In genomic region chr9:114484854-114485443, GRCh38 we compare ENCODE assay signal across 1 cellular context.
TF ChIP-seq lines count a peak whose summit lies in the region.

No MANE protein-coding gene starts in this region.

TF ChIP-seq in K562, 482 proteins besides CTCF, POLR2A, EP300 and RAD21 (continued from another document and continues in another):
- TF ChIP-seq, protein P1, sequence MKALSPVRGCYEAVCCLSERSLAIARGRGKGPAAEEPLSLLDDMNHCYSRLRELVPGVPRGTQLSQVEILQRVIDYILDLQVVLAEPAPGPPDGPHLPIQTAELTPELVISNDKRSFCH (CRISPR knock-in tag; IDR thresholded peaks at IDR 0.05) = no peak
- TF ChIP-seq, protein P1 (tag; IDR thresholded peaks at IDR 0.05) = peak; percentile 70; the same call in 1 of the 2 replicates
- TF ChIP-seq ZNF140 (CRISPR knock-in tag; IDR thresholded peaks at IDR 0.05) (no peak), BACH1 (tag; IDR thresholded peaks at IDR 0.05) (peak; percentile 44; the same call in 1 of the 2 replicates), ZNF316 (IDR thresholded peaks at IDR 0.05) (peak; percentile 70), OTX1 (CRISPR knock-in tag; IDR thresholded peaks at IDR 0.05) (no peak), MECOM (CRISPR knock-in tag; IDR thresholded peaks at IDR 0.05) (no peak), SMAD3 (CRISPR knock-in tag; conservative IDR thresholded peaks at IDR 0.05) (peak; percentile 39; the same call in 1 of the 2 replicates), HDAC1 (IDR thresholded peaks at IDR 0.05) (peak in 1 of 2 experiments; percentile 54; a peak in 1 of 4 replicates), MTA2 (IDR thresholded peaks at IDR 0.05; ENCODE audit: low read depth) (peak; percentile 25; the same call in 1 of the 2 replicates), HMGN3 (IDR thresholded peaks at IDR 0.05; ENCODE audit: borderline replicate concordance, extremely low read depth, insufficient read length, low read depth, low read length) (no peak), MLLT1 (IDR thresholded peaks at IDR 0.05) (0 out of 4 replicates have a peak, but pooled peaks of 1 of the 2 experiments have one; percentile 34), CCNT2 (IDR thresholded peaks at IDR 0.05; ENCODE audit: borderline replicate concordance, extremely low read depth, insufficient read length, low read depth, low read length) (peak; percentile 33), NCOR1 (IDR thresholded peaks at IDR 0.05) (peak; percentile 45), TFAP4 (CRISPR knock-in tag; IDR thresholded peaks at IDR 0.05; ENCODE audit: borderline replicate concordance) (0 out of 2 replicates have a peak, but pooled peaks have one; percentile 17), HDAC2 (IDR thresholded peaks at IDR 0.05) (peak; percentile 83; the same call in 1 of the 2 replicates), CREM (IDR thresholded peaks at IDR 0.05; ENCODE audit: low read depth) (peak; percentile 68), TCF3 (CRISPR knock-in tag; IDR thresholded peaks at IDR 0.05) (peak; percentile 53), NRF1 (conservative IDR thresholded peaks at IDR 0.05 in 1 of 2, IDR thresholded peaks at IDR 0.05 in 1 of 2) (peak in 1 of 2 experiments; percentile 25; a peak in 1 of 4 replicates), ZNF324 (CRISPR knock-in tag; IDR thresholded peaks at IDR 0.05) (0 out of 2 replicates have a peak, but pooled peaks have one; percentile 26), ZNF639 (CRISPR knock-in tag; conservative IDR thresholded peaks at IDR 0.05 in 1 of 2, IDR thresholded peaks at IDR 0.05 in 1 of 2) (peak in 1 of 2 experiments; percentile 56; a peak in 1 of 4 replicates), NR2C2 (CRISPR knock-in tag; IDR thresholded peaks at IDR 0.05) (0 out of 2 replicates have a peak, but pooled peaks have one; percentile 65), NR2C2 (tag; IDR thresholded peaks at IDR 0.05) (peak; percentile 71; the same call in 1 of the 2 replicates), DIDO1 (tag; IDR thresholded peaks at IDR 0.05; ENCODE audit: low read depth) (peak; percentile 54; the same call in 1 of the 2 replicates), SOX6 (IDR thresholded peaks at IDR 0.05) (peak; percentile 78), ZNF449 (CRISPR knock-in tag; IDR thresholded peaks at IDR 0.05) (peak; percentile 50; the same call in 1 of the 2 replicates), HES1 (IDR thresholded peaks at IDR 0.05; ENCODE audit: low read depth) (peak; percentile 44; the same call in 1 of the 2 replicates), MTA1 (IDR thresholded peaks at IDR 0.05; ENCODE audit: borderline replicate concordance) (peak; percentile 73), ZNF584 (CRISPR knock-in tag; IDR thresholded peaks at IDR 0.05; ENCODE audit: low read depth) (peak; percentile 82; the same call in 1 of the 2 replicates), TRIM24 (IDR thresholded peaks at IDR 0.05) (peak in 1 of 2 experiments; percentile 66; a peak in 2 of 4 replicates)
- TF ChIP-seq, protein P2, sequence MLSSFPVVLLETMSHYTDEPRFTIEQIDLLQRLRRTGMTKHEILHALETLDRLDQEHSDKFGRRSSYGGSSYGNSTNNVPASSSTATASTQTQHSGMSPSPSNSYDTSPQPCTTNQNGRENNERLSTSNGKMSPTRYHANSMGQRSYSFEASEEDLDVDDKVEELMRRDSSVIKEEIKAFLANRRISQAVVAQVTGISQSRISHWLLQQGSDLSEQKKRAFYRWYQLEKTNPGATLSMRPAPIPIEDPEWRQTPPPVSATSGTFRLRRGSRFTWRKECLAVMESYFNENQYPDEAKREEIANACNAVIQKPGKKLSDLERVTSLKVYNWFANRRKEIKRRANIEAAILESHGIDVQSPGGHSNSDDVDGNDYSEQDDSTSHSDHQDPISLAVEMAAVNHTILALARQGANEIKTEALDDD (IDR thresholded peaks at IDR 0.05) = peak; percentile 26; the same call in 1 of the 2 replicates
- TF ChIP-seq, protein P3, sequence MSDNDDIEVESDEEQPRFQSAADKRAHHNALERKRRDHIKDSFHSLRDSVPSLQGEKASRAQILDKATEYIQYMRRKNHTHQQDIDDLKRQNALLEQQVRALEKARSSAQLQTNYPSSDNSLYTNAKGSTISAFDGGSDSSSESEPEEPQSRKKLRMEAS (CRISPR knock-in tag; IDR thresholded peaks at IDR 0.05) = peak; percentile 94
- TF ChIP-seq, protein P4, sequence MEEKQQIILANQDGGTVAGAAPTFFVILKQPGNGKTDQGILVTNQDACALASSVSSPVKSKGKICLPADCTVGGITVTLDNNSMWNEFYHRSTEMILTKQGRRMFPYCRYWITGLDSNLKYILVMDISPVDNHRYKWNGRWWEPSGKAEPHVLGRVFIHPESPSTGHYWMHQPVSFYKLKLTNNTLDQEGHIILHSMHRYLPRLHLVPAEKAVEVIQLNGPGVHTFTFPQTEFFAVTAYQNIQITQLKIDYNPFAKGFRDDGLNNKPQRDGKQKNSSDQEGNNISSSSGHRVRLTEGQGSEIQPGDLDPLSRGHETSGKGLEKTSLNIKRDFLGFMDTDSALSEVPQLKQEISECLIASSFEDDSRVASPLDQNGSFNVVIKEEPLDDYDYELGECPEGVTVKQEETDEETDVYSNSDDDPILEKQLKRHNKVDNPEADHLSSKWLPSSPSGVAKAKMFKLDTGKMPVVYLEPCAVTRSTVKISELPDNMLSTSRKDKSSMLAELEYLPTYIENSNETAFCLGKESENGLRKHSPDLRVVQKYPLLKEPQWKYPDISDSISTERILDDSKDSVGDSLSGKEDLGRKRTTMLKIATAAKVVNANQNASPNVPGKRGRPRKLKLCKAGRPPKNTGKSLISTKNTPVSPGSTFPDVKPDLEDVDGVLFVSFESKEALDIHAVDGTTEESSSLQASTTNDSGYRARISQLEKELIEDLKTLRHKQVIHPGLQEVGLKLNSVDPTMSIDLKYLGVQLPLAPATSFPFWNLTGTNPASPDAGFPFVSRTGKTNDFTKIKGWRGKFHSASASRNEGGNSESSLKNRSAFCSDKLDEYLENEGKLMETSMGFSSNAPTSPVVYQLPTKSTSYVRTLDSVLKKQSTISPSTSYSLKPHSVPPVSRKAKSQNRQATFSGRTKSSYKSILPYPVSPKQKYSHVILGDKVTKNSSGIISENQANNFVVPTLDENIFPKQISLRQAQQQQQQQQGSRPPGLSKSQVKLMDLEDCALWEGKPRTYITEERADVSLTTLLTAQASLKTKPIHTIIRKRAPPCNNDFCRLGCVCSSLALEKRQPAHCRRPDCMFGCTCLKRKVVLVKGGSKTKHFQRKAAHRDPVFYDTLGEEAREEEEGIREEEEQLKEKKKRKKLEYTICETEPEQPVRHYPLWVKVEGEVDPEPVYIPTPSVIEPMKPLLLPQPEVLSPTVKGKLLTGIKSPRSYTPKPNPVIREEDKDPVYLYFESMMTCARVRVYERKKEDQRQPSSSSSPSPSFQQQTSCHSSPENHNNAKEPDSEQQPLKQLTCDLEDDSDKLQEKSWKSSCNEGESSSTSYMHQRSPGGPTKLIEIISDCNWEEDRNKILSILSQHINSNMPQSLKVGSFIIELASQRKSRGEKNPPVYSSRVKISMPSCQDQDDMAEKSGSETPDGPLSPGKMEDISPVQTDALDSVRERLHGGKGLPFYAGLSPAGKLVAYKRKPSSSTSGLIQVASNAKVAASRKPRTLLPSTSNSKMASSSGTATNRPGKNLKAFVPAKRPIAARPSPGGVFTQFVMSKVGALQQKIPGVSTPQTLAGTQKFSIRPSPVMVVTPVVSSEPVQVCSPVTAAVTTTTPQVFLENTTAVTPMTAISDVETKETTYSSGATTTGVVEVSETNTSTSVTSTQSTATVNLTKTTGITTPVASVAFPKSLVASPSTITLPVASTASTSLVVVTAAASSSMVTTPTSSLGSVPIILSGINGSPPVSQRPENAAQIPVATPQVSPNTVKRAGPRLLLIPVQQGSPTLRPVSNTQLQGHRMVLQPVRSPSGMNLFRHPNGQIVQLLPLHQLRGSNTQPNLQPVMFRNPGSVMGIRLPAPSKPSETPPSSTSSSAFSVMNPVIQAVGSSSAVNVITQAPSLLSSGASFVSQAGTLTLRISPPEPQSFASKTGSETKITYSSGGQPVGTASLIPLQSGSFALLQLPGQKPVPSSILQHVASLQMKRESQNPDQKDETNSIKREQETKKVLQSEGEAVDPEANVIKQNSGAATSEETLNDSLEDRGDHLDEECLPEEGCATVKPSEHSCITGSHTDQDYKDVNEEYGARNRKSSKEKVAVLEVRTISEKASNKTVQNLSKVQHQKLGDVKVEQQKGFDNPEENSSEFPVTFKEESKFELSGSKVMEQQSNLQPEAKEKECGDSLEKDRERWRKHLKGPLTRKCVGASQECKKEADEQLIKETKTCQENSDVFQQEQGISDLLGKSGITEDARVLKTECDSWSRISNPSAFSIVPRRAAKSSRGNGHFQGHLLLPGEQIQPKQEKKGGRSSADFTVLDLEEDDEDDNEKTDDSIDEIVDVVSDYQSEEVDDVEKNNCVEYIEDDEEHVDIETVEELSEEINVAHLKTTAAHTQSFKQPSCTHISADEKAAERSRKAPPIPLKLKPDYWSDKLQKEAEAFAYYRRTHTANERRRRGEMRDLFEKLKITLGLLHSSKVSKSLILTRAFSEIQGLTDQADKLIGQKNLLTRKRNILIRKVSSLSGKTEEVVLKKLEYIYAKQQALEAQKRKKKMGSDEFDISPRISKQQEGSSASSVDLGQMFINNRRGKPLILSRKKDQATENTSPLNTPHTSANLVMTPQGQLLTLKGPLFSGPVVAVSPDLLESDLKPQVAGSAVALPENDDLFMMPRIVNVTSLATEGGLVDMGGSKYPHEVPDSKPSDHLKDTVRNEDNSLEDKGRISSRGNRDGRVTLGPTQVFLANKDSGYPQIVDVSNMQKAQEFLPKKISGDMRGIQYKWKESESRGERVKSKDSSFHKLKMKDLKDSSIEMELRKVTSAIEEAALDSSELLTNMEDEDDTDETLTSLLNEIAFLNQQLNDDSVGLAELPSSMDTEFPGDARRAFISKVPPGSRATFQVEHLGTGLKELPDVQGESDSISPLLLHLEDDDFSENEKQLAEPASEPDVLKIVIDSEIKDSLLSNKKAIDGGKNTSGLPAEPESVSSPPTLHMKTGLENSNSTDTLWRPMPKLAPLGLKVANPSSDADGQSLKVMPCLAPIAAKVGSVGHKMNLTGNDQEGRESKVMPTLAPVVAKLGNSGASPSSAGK (IDR thresholded peaks at IDR 0.05) = peak; percentile 93
